ENCODE assay signal across 6 cellular contexts in the genomic region with DNA sequence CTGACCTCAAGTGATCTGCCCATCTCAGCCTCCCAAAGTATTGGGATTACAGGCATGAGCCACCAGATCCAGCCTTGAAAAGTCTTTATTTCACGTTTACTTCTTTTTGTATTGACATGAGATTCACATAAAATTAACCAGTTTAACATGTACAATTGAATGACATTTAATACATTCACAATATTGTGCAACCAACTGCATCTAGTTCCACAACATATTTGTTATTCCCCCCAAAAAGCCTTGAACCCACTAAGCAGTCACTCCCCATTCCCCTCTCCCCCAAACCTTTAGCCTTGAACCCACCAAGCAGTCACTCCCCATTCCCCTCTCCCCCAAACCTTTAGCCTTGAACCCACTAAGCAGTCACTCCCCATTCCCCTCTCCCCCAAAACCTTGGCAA.
"Had no signal": no experiment of that assay in that cellular context is flagged by ENCODE, and none has a peak within 500 bp of the region (broad histone marks: within the 10 kb centered on the region; RNA-seq: fewer than 3 reads in every experiment).

No MANE protein-coding gene starts in this region.

- H3K27ac ChIP-seq: HL-60, KMS-11 had no signal

- H3K4me2 ChIP-seq: KMS-11 had no signal

- H3K27ac Mint-ChIP-seq: IgD-negative memory B cell had no signal

- FAIRE-seq: HTR-8/SVneo had no signal

- H3K9ac ChIP-seq: KMS-11 had no signal

- H3K27me3 Mint-ChIP-seq: IgD-negative memory B cell had no signal

- H3K4me3 Mint-ChIP-seq: IgD-negative memory B cell had no signal

- DNase-seq: KBM-7, KG1 had no signal
